11 cellular contexts compared by ENCODE assay signal in the genomic region with DNA sequence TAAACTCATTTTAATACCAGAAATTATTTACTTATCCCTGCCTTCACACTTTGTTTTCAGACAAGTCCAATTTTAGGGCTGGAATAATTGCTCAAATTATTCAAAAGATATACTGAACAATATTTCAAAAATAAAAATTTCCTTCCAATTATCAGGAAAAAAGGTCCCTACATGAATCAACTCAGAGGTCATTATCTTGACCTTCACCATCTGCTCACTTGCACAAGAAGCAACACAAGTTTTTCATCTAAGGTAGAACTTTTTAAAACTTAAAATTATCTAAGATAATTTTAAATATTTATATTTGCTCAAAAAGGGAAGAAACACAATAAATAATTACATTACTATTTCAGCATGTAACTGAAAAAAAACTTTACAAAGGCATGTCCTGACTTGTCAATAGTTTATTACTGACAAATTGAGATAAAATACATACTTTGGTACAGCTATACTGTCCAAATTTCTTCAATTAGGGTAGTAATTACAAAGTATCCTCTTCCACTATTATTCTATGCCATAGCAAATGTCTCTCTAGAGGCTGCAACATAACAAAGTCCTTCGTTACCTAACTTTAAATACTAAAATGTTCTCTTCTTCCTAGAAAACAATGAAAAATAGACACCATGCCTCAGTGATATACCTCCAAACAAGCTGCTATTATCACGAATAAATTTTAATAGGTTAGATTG. TPM values are rescaled to one million over a fixed set of nuclear protein-coding genes. Genes with fewer than 3 reads are reported as not detected.
DNase-seq lines count a peak whose midpoint lies in the region; ATAC-seq and TF ChIP-seq lines count a peak whose summit lies in the region.
"Had no signal": no experiment of that assay in that cellular context is flagged by ENCODE, and none has a peak within 500 bp of the region (broad histone marks: within the 10 kb centered on the region; RNA-seq: fewer than 3 reads in every experiment).

No MANE protein-coding gene starts in this region.

- H3K4me3 ChIP-seq in SJCRH30 (peak overlapping the region; percentile 100), fibroblast of lung (replicated peaks in 1 of 4; ENCODE audit: control extremely low read depth in 1 of 4, insufficient read depth in 1 of 4, low read depth in 3 of 4, low read length in 4 of 4) (peak overlapping the region; percentile 85 to 99 (median 93))

- H3K4me3 Mint-ChIP-seq in activated T-cell treated with anti-CD3 and anti-CD28 coated beads, Interleukin-2, amount 50 U/mL, for 4 hours = peak overlapping the region; percentile 88
- peak overlapping the region; percentile 97 for H3K4me3 Mint-ChIP-seq in stimulated activated memory B cell treated with anti-CD40 and anti-IgM and Interleukin-4, amounts not matched to agents 10 μg/mL and 1 μg/mL and 100 μg/mL, for 72 hours

- H3K4me1 ChIP-seq in SJCRH30 = no peaks in the 10 kb centered on the region; the same call in 1 of the 2 replicates
- peaks cover 3% of the 10 kb centered on the region for H3K4me1 ChIP-seq in fibroblast of lung (ENCODE audit: control insufficient read depth, extremely low read depth, insufficient read depth, low read length)

- H3K79me2 ChIP-seq in fibroblast of lung (ENCODE audit: control insufficient read depth, insufficient read depth, low read length) = peaks cover 72% of the 10 kb centered on the region

- ATAC-seq in activated T-cell treated with anti-CD3 and anti-CD28 coated beads, Interleukin-2, amount 50 U/mL, for 4 hours = no peak
- no peak for ATAC-seq in stimulated activated memory B cell treated with anti-CD40 and anti-IgM and Interleukin-4, amounts not matched to agents 10 μg/mL and 1 μg/mL and 100 μg/mL, for 72 hours
- ATAC-seq in HG03457 (IDR thresholded peaks at IDR 0.05; ENCODE audit: unreplicated experiment) = no peak

- H3K4me1 Mint-ChIP-seq in activated T-cell treated with anti-CD3 and anti-CD28 coated beads, Interleukin-2, amount 50 U/mL, for 4 hours (ENCODE audit: low read depth) = peaks cover 41% of the 10 kb centered on the region
- peaks cover 34% of the 10 kb centered on the region for H3K4me1 Mint-ChIP-seq in stimulated activated memory B cell treated with anti-CD40 and anti-IgM and Interleukin-4, amounts not matched to agents 10 μg/mL and 1 μg/mL and 100 μg/mL, for 72 hours

- no peak for DNase-seq in activated T-cell treated with anti-CD3 and anti-CD28 coated beads, Interleukin-2, amount 50 U/mL, for 4 hours
- DNase-seq in activated T-cell treated with anti-CD3 and anti-CD28 coated beads, Interleukin-2, amount 50 U/mL, for 48 hours = no peak
- DNase-seq in SJCRH30 = no peak
- peak in 1 of 2 donors; percentile 60 for DNase-seq in fibroblast of lung (ENCODE audit: low read depth in 2 of 2)
- no peak for DNase-seq in NCI-H82 treated with DMSO at 0.1 percent for 48 hours (lab: John Stamatoyannopoulos, UW; ENCODE audit: unreplicated experiment)
- DNase-seq in iPS-NIHi11 (ENCODE audit: low spot score) = no peak
- DNase-seq: islet precursor cell, NCI-H146, thyroid gland had no signal

- H3K36me3 ChIP-seq in SJCRH30 = no peaks in the 10 kb centered on the region
- no peaks in the 10 kb centered on the region for H3K36me3 ChIP-seq in fibroblast of lung (ENCODE audit: control insufficient read depth, insufficient read depth, low read length)
- H3K36me3 ChIP-seq: thyroid gland had no signal

- H3K4me2 ChIP-seq in fibroblast of lung (ENCODE audit: extremely low read depth, insufficient read depth, low read length) = peak overlapping the region; percentile 93

- H3K9me3 Mint-ChIP-seq in activated T-cell treated with anti-CD3 and anti-CD28 coated beads, Interleukin-2, amount 50 U/mL, for 4 hours = no peaks in the 10 kb centered on the region
- no peaks in the 10 kb centered on the region for H3K9me3 Mint-ChIP-seq in stimulated activated memory B cell treated with anti-CD40 and anti-IgM and Interleukin-4, amounts not matched to agents 10 μg/mL and 1 μg/mL and 100 μg/mL, for 72 hours

- no peak overlapping the region for H2AFZ ChIP-seq in fibroblast of lung (ENCODE audit: low read length)

- peaks cover 2% of the 10 kb centered on the region for H4K20me1 ChIP-seq in fibroblast of lung (ENCODE audit: control insufficient read depth, extremely low read depth, insufficient read depth, low read length)

- H3K27ac Mint-ChIP-seq in stimulated activated memory B cell treated with anti-CD40 and anti-IgM and Interleukin-4, amounts not matched to agents 10 μg/mL and 1 μg/mL and 100 μg/mL, for 72 hours = no peak overlapping the region

- no peaks in the 10 kb centered on the region for H3K27me3 Mint-ChIP-seq in activated T-cell treated with anti-CD3 and anti-CD28 coated beads, Interleukin-2, amount 50 U/mL, for 4 hours (ENCODE audit: low read depth)
- no peaks in the 10 kb centered on the region for H3K27me3 Mint-ChIP-seq in stimulated activated memory B cell treated with anti-CD40 and anti-IgM and Interleukin-4, amounts not matched to agents 10 μg/mL and 1 μg/mL and 100 μg/mL, for 72 hours

- no peaks in the 10 kb centered on the region for H3K36me3 Mint-ChIP-seq in activated T-cell treated with anti-CD3 and anti-CD28 coated beads, Interleukin-2, amount 50 U/mL, for 4 hours (ENCODE audit: insufficient read depth)
- H3K36me3 Mint-ChIP-seq in stimulated activated memory B cell treated with anti-CD40 and anti-IgM and Interleukin-4, amounts not matched to agents 10 μg/mL and 1 μg/mL and 100 μg/mL, for 72 hours = no peaks in the 10 kb centered on the region

- no peak overlapping the region for H3K27ac ChIP-seq in SJCRH30
- H3K27ac ChIP-seq in fibroblast of lung (ENCODE audit: insufficient read depth, low read length) = peak overlapping the region; percentile 54
- H3K27ac ChIP-seq: thyroid gland had no signal

- H3K9me3 ChIP-seq in SJCRH30 (replicated peaks) (no peaks in the 10 kb centered on the region), fibroblast of lung (ENCODE audit: control insufficient read depth, insufficient read depth, low read depth, low read length) (no peaks in the 10 kb centered on the region)
- H3K9me3 ChIP-seq: thyroid gland had no signal

- H3K9ac ChIP-seq in fibroblast of lung (ENCODE audit: insufficient read depth, low read length) = no peak overlapping the region

- TF ChIP-seq CTCF in fibroblast of lung (conservative IDR thresholded peaks at IDR 0.05 in 1 of 2, IDR thresholded peaks at IDR 0.05 in 1 of 2; ENCODE audit: low read depth in 1 of 2, low read length in 2 of 2) = no peak

- H3K27me3 ChIP-seq in SJCRH30 = no peaks in the 10 kb centered on the region
- no peaks in the 10 kb centered on the region for H3K27me3 ChIP-seq in fibroblast of lung (ENCODE audit: control insufficient read depth, insufficient read depth, low read length)
- H3K27me3 ChIP-seq: thyroid gland had no signal

RNA-seq across cellular contexts. Expression of gene CEP85L, which starts 2.4 kb away (rescaled TPM):
- total RNA-seq in activated T-cell treated with anti-CD3 and anti-CD28 coated beads, Interleukin-2, amount 50 U/mL, for 4 hours = 10 to 100 TPM; 23.1 to 27.9 (median 26.8) TPM
- 12.4 and 15.7 TPM in 2 replicates for total RNA-seq in SJCRH30 (2014; rRNA removed; shearing (Covaris generic))
- 18.5 and 22.0 TPM in 2 replicates for total RNA-seq in fibroblast of lung
- polyA plus RNA-seq in fibroblast of lung = 6.4 and 7.3 TPM in 2 replicates
- 3.2 and 4.7 TPM in 2 replicates for polyA plus RNA-seq in fibroblast of lung (2012)
- 8.4 and 23.9 TPM in 2 replicates for polyA minus RNA-seq in fibroblast of lung (ENCODE audit: low replicate concordance)
